Comparison of ENCODE assay signal across 8 cellular contexts in the genomic region with DNA sequence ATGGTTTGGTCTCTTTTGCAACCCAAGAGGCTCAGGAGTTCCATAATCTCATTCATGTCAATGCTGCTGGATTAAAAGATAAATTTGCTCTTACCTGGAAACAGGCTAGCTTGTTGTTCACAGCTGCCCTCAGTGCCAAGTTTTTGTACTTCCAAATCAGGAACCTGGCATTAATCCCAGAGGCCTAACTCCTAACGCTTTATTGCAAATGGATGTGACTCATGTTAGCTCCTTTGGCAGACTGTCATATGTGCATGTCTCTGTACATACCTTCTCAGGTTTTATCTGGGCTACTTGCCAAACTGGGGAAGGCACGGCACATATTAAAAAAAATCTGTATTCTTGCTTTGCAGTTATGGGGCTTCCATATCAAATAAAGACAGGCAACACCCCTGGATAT. TPM values are rescaled to one million over a fixed set of nuclear protein-coding genes. Genes with fewer than 3 reads are reported as not detected.
A peak's percentile ranks its signal among the peaks of the same experiment; 100 is the strongest.
DNase-seq lines count a peak whose midpoint lies in the region; ATAC-seq and TF ChIP-seq lines count a peak whose summit lies in the region.
"Not testable (repeated sequence)": the region's sequence is repeated elsewhere in the genome, so short reads cannot be mapped to it uniquely, and the experiment has no call there.

No MANE protein-coding gene starts in this region.

- not testable (repeated sequence) for H3K27me3 ChIP-seq in adipocyte (replicated peaks; ENCODE audit: control insufficient read depth, insufficient read depth, low read length); transverse colon

- H3K4me3 ChIP-seq in adipocyte (ENCODE audit: low read length); epithelial cell of esophagus (ENCODE audit: low read length); transverse colon: not testable (repeated sequence)

- not testable (repeated sequence) for H3K9ac ChIP-seq in adipocyte (ENCODE audit: low read length)

- not testable (repeated sequence) for TF ChIP-seq POLR2A in transverse colon (IDR thresholded peaks at IDR 0.05)

- in situ Hi-C loops in transverse colon (cut with MboI; ENCODE audit: low pct_ligation_motif_present in 1 of 4, low pct_unique_long_range_greater_than_20kb in 1 of 4, low sequenced_read_pairs in 3 of 4): not testable (repeated sequence)

- H3K27ac ChIP-seq in transverse colon: peak overlapping the region in 1 of 4 donors; percentile 34

- not testable (repeated sequence) for H3K36me3 ChIP-seq in adipocyte (ENCODE audit: control insufficient read depth, insufficient read depth, low read length, severe bottlenecking); transverse colon

- not testable (repeated sequence) for H3K9me3 ChIP-seq in adipocyte (ENCODE audit: control insufficient read depth, low read length); transverse colon

- not testable (repeated sequence) for ATAC-seq in left lobe of liver

- intact Hi-C loops in transverse colon (cut with DNase I; ENCODE audit: low total_unique reads): not testable (repeated sequence)

- not testable (repeated sequence) for H3K4me1 ChIP-seq in adipocyte (ENCODE audit: control insufficient read depth, insufficient read depth, low read length); transverse colon

- WGBS in transverse colon (ENCODE audit: low coverage in 1 of 2), 2 donors: 28% methylated on average over 2 of the region's 2 CpGs; no CpG with 5 or more reads in 1 of the 2 donors

- not testable (repeated sequence) for TF ChIP-seq EP300 in transverse colon (IDR thresholded peaks at IDR 0.05; ENCODE audit: low read depth)

- not testable (repeated sequence) for TF ChIP-seq CTCF in epithelial cell of esophagus (IDR thresholded peaks at IDR 0.05; ENCODE audit: insufficient read depth, low read depth, low read length, missing control alignments); transverse colon (IDR thresholded peaks at IDR 0.05)

- DNase-seq in DMS 273 treated with DMSO at 0.1 percent for 48 hours (lab: John Stamatoyannopoulos, UW) (peak; percentile 61), HS-27A (ENCODE audit: low read depth) (peak; percentile 55), NCI-H2029 treated with DMSO at 0.1 percent for 48 hours (lab: John Stamatoyannopoulos, UW) (peak; percentile 30), NCI-H774 (lab: John Stamatoyannopoulos, UW) (peak; percentile 22), adipocyte (ENCODE audit: low read depth) (peak; percentile 28), epithelial cell of esophagus (ENCODE audit: low read depth) (peak; percentile 87), left lobe of liver (ENCODE audit: low spot score) (peak; percentile 63), transverse colon (peak; percentile 15)

RNA-seq across cellular contexts. Expression of a gene that starts 49.1 kb away (rescaled TPM):
- total RNA-seq in left lobe of liver: 7.3 TPM
- 10 to 100 TPM in 2 of 4 donors, 1 to 10 TPM in 2; 3.8 to 12.7 (median 10.3) TPM for total RNA-seq in transverse colon

Comparison
In these comparisons a context has a peak if more than half of its experiments do, and no peak if none do; other contexts are left out.
1. DNase-seq: peak in every context shown above with its lines; median percentile 87 in epithelial cell of esophagus; 63 in left lobe of liver; 61 in DMS 273 treated with DMSO at 0.1 percent for 48 hours; 55 in HS-27A; 30 in NCI-H2029 treated with DMSO at 0.1 percent for 48 hours; 28 in adipocyte; 22 in NCI-H774; 15 in transverse colon.